In the genomic region with DNA sequence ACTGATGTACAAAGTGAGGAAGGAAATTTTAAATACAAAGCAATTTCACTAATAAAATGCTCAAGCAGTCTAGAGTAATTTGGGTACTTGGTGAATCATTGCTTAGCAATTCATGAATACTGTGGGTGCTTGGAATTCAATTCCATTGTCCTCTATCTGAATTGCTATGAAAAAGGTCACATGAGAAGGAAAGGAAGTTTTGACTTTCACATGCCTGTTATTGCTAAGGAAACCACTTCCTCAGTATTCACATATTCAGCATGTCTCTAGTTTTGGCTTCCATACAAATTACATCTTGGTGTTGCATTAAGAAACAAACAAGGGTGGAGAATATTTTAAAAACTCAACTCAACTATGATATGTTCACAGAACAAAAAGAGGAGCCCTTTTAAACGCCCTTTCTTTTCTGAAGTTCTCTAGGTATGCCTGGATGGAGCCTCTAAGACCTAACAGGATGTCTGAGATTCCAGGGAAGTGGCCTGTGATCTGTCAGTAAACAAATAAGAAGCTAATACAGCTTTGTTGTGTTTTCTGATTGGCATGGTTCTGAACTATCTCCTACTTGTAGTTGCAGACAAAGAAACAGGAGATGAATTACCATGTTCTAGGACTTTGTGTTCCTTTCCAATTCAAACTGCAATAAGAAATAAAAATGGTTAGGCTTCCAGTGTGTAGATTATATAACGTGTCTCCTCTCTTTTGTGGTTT, we compare ENCODE assay signal across 8 cellular contexts.
DNase-seq lines count a peak whose midpoint lies in the region; ATAC-seq and TF ChIP-seq lines count a peak whose summit lies in the region.

No MANE protein-coding gene starts in this region.

- ATAC-seq in omental fat pad (ENCODE audit: low FRiP score): peak; percentile 45
- ATAC-seq in activated naive CD8-positive, alpha-beta T cell treated with anti-CD3 and anti-CD28 coated beads, Interleukin-2, amount 50 U/mL, for 24 hours: no peak

- H3K9me3 ChIP-seq in SJCRH30 (replicated peaks) (no peaks in the 10 kb centered on the region), fibroblast of lung (ENCODE audit: control insufficient read depth, insufficient read depth, low read depth, low read length) (no peaks in the 10 kb centered on the region)

- H3K9me3 Mint-ChIP-seq in activated naive CD8-positive, alpha-beta T cell treated with anti-CD3 and anti-CD28 coated beads, Interleukin-2, amount 50 U/mL, for 24 hours: no peaks in the 10 kb centered on the region

- peak overlapping the region; percentile 51 for H3K27ac ChIP-seq in SJCRH30
- H3K27ac ChIP-seq in fibroblast of lung (ENCODE audit: insufficient read depth, low read length): peak overlapping the region; percentile 80

- H3K36me3 ChIP-seq in SJCRH30 (no peaks in the 10 kb centered on the region), fibroblast of lung (ENCODE audit: control insufficient read depth, insufficient read depth, low read length) (no peaks in the 10 kb centered on the region)

- H3K4me2 ChIP-seq in fibroblast of lung (ENCODE audit: extremely low read depth, insufficient read depth, low read length): peak overlapping the region; percentile 82

- no peaks in the 10 kb centered on the region for H4K20me1 ChIP-seq in fibroblast of lung (ENCODE audit: control insufficient read depth, extremely low read depth, insufficient read depth, low read length)

- no peaks in the 10 kb centered on the region for H3K36me3 Mint-ChIP-seq in activated naive CD8-positive, alpha-beta T cell treated with anti-CD3 and anti-CD28 coated beads, Interleukin-2, amount 50 U/mL, for 24 hours (ENCODE audit: low read depth)

- peak overlapping the region; percentile 9 for H2AFZ ChIP-seq in fibroblast of lung (ENCODE audit: low read length)

- no peak overlapping the region for H3K4me3 Mint-ChIP-seq in activated naive CD8-positive, alpha-beta T cell treated with anti-CD3 and anti-CD28 coated beads, Interleukin-2, amount 50 U/mL, for 24 hours

- peak; percentile 66 for DNase-seq in COLO829 (ENCODE audit: low spot score)
- DNase-seq in SJCRH30: peak in 1 of 2 experiments; percentile 47
- DNase-seq in fibroblast of lung (ENCODE audit: low read depth in 2 of 2): peak; percentile 91 to 98
- no peak for DNase-seq in omental fat pad (ENCODE audit: low spot score)
- no peak for DNase-seq in T-helper 2 cell
- DNase-seq in activated naive CD8-positive, alpha-beta T cell treated with anti-CD3 and anti-CD28 coated beads, Interleukin-2, amount 50 U/mL, for 24 hours: no peak
- DNase-seq in NCI-H1417 treated with DMSO at 0.1 percent for 48 hours (lab: John Stamatoyannopoulos, UW): no peak
- no peak for DNase-seq in activated CD8-positive, alpha-beta memory T cell treated with anti-CD3 and anti-CD28 coated beads for 24 hours

- H3K4me3 ChIP-seq in SJCRH30 (no peak overlapping the region), fibroblast of lung (replicated peaks in 1 of 4; ENCODE audit: control extremely low read depth in 1 of 4, insufficient read depth in 1 of 4, low read depth in 3 of 4, low read length in 4 of 4) (no peak overlapping the region)

- H3K79me2 ChIP-seq in fibroblast of lung (ENCODE audit: control insufficient read depth, insufficient read depth, low read length): no peaks in the 10 kb centered on the region

- no peaks in the 10 kb centered on the region for H3K4me1 Mint-ChIP-seq in activated naive CD8-positive, alpha-beta T cell treated with anti-CD3 and anti-CD28 coated beads, Interleukin-2, amount 50 U/mL, for 24 hours

- peak overlapping the region; percentile 16 for H3K9ac ChIP-seq in fibroblast of lung (ENCODE audit: insufficient read depth, low read length)

- H3K27ac Mint-ChIP-seq in activated naive CD8-positive, alpha-beta T cell treated with anti-CD3 and anti-CD28 coated beads, Interleukin-2, amount 50 U/mL, for 24 hours: no peak overlapping the region

- H3K27me3 ChIP-seq in SJCRH30: no peaks in the 10 kb centered on the region
- H3K27me3 ChIP-seq in fibroblast of lung (ENCODE audit: control insufficient read depth, insufficient read depth, low read length): no peaks in the 10 kb centered on the region

- TF ChIP-seq CTCF in fibroblast of lung (conservative IDR thresholded peaks at IDR 0.05 in 1 of 2, IDR thresholded peaks at IDR 0.05 in 1 of 2; ENCODE audit: low read depth in 1 of 2, low read length in 2 of 2) (no peak), omental fat pad (IDR thresholded peaks at IDR 0.05) (no peak)

- H3K4me1 ChIP-seq in SJCRH30 (peaks cover 18% of the 10 kb centered on the region), fibroblast of lung (ENCODE audit: control insufficient read depth, extremely low read depth, insufficient read depth, low read length) (peaks cover 7% of the 10 kb centered on the region)

- H3K27me3 Mint-ChIP-seq in activated naive CD8-positive, alpha-beta T cell treated with anti-CD3 and anti-CD28 coated beads, Interleukin-2, amount 50 U/mL, for 24 hours: peaks cover under 1% of the 10 kb centered on the region

Comparison
In these comparisons a context has a peak if more than half of its experiments do, and no peak if none do; other contexts are left out.
1. DNase-seq: peak in COLO829 (single experiment) and fibroblast of lung (2 of 2); none in omental fat pad (single experiment), T-helper 2 cell (0 of 5), activated naive CD8-positive, alpha-beta T cell treated with anti-CD3 and anti-CD28 coated beads, Interleukin-2, amount 50 U/mL, for 24 hours (single experiment), NCI-H1417 treated with DMSO at 0.1 percent for 48 hours (single experiment) and activated CD8-positive, alpha-beta memory T cell treated with anti-CD3 and anti-CD28 coated beads for 24 hours (single experiment).